Comparison of ENCODE assay signal across 8 cellular contexts in the genomic region with DNA sequence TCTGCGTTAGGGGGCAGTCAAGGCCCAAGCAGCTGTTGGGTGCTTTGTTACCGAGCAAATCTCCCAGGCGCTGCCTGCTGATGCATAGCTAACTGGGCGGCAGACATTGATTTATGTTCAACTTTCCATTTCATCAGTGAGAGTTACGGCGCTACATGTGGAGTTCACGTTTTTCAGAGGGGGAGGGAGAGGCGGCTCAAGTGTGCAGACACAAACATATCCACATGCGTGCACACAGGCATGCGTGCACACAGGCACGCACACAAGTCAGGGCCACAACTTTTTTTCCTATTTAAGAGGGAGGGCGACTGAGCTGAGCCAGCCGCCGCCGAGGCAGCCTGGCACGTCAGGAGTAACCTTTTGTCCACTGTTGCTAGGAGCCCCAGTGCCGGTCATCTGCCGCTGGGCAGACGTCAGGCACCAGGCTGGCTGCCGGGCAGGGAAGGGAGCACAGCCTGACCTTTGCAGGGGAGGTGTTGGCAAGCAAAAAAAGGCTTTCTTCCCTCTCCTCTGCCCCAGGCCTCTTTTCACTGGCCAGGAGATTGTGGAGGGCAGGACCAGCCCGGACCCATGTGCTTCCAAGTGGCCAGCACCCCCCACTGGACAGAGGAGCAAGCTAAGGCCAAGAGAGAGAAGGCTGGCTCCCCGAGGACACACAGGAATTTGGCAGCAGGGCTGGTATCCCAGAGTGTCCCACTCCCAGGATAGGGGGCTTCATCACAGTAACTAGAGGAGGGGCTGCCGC.
DNase-seq lines count a peak whose midpoint lies in the region; ATAC-seq and TF ChIP-seq lines count a peak whose summit lies in the region.

No MANE protein-coding gene starts in this region.

- H3K9me3 Mint-ChIP-seq in Caco-2 (ENCODE audit: unreplicated experiment) (no peaks in the 10 kb centered on the region), MCF 10A (ENCODE audit: unreplicated experiment) (no peaks in the 10 kb centered on the region)

- H3K27me3 ChIP-seq in Caco-2 (replicated peaks; ENCODE audit: control insufficient read depth, insufficient read depth, low read length), result no peaks in the 10 kb centered on the region
- no peaks in the 10 kb centered on the region for H3K27me3 ChIP-seq in ascending aorta
- H3K27me3 ChIP-seq in gastrocnemius medialis, result no peaks in the 10 kb centered on the region
- H3K27me3 ChIP-seq in PC-3 (ENCODE audit: low read length), result no peaks in the 10 kb centered on the region

- no peaks in the 10 kb centered on the region for H3K36me3 ChIP-seq in Caco-2 (ENCODE audit: control insufficient read depth, insufficient read depth, low read length)
- no peaks in the 10 kb centered on the region for H3K36me3 ChIP-seq in ascending aorta
- no peaks in the 10 kb centered on the region for H3K36me3 ChIP-seq in gastrocnemius medialis
- no peaks in the 10 kb centered on the region for H3K36me3 ChIP-seq in PC-3 (ENCODE audit: low read depth, low read length)

- in situ Hi-C loops in gastrocnemius medialis (cut with MboI; ENCODE audit: low sequenced_read_pairs in 4 of 4), result loop anchor here (10.0 to 25.0 kb wide), 3 partner anchors 122 to 214 kb away; no protein-coding TSS in a partner anchor

- H3K27ac ChIP-seq in ascending aorta (peak overlapping the region; percentile 96 to 98), gastrocnemius medialis (peak overlapping the region; percentile 89 to 92 (median 92)), PC-3 (ENCODE audit: low read length) (no peak overlapping the region)

- H3K36me3 Mint-ChIP-seq in Caco-2 (ENCODE audit: insufficient read depth, unreplicated experiment), result peaks cover 14% of the 10 kb centered on the region
- peaks cover 5% of the 10 kb centered on the region for H3K36me3 Mint-ChIP-seq in MCF 10A (ENCODE audit: insufficient read depth, unreplicated experiment)

- no peak overlapping the region for H3K4me3 Mint-ChIP-seq in Caco-2 (ENCODE audit: unreplicated experiment)
- no peak overlapping the region for H3K4me3 Mint-ChIP-seq in MCF 10A (ENCODE audit: unreplicated experiment)

- H4K20me1 ChIP-seq in PC-3 (ENCODE audit: low read length), result no peaks in the 10 kb centered on the region

- TF ChIP-seq POLR2A in gastrocnemius medialis (IDR thresholded peaks at IDR 0.05), result peak; percentile 21

- peak; percentile 82 to 84 for ATAC-seq in gastrocnemius medialis
- ATAC-seq in PC-3, result no peak

- H3K4me1 Mint-ChIP-seq in Caco-2 (ENCODE audit: low read depth, unreplicated experiment) (peaks cover 11% of the 10 kb centered on the region), MCF 10A (ENCODE audit: insufficient read depth, unreplicated experiment) (no peaks in the 10 kb centered on the region)

- no peak overlapping the region for H3K4me2 ChIP-seq in PC-3 (ENCODE audit: low read length)

- POLR2A ChIA-PET in Caco-2 (lab: Charles Lee), result no interaction called here
- POLR2A ChIA-PET in PC-3 (lab: Charles Lee; ENCODE audit: unreplicated experiment), result no interaction called here
- POLR2A ChIA-PET in MCF 10A (lab: Yijun Ruan, JAX), result no interaction called here

- H3F3A ChIP-seq in PC-3 (ENCODE audit: low read length, unreplicated experiment), result no peaks in the 10 kb centered on the region

- no peak overlapping the region for H2AFZ ChIP-seq in PC-3 (ENCODE audit: low read length)

- no peaks in the 10 kb centered on the region for H3K9me2 ChIP-seq in PC-3 (replicated peaks; ENCODE audit: low read length)

- BruUV-seq in Caco-2 (replicated peaks; lab: Mats Ljungman, UMichigan) (no TSS peak), PC-3 (replicated peaks; lab: Mats Ljungman, UMichigan) (no TSS peak), MCF 10A (replicated peaks; lab: Mats Ljungman, UMichigan) (no TSS peak)

- H3K27me3 Mint-ChIP-seq in Caco-2 (ENCODE audit: insufficient read depth, unreplicated experiment) (no peaks in the 10 kb centered on the region), MCF 10A (ENCODE audit: insufficient read depth, unreplicated experiment) (no peaks in the 10 kb centered on the region)

- H3K4me3 ChIP-seq in Caco-2 (ENCODE audit: low read depth, low read length) (no peak overlapping the region), ascending aorta (peak overlapping the region in 1 of 2 donors; percentile 35), gastrocnemius medialis (peak overlapping the region; percentile 30 to 43 (median 36)), PC-3 (ENCODE audit: low read length) (no peak overlapping the region)

- H3K4me1 ChIP-seq in Caco-2 (peaks cover 16% of the 10 kb centered on the region), ascending aorta (peaks cover 34 to 55% of the 10 kb centered on the region in 2 donors), gastrocnemius medialis (peaks cover 74 to 80% of the 10 kb centered on the region in 2 donors), PC-3 (ENCODE audit: insufficient read depth, low read length) (no peaks in the 10 kb centered on the region)

- H3K27ac Mint-ChIP-seq in Caco-2 (ENCODE audit: unreplicated experiment), result peak overlapping the region; percentile 53
- no peak overlapping the region for H3K27ac Mint-ChIP-seq in MCF 10A (ENCODE audit: low read depth, unreplicated experiment)

- TF ChIP-seq CTCF in Caco-2 (IDR thresholded peaks at IDR 0.05; ENCODE audit: insufficient read depth in 1 of 2, low read depth in 1 of 2, low read length in 1 of 2, severe bottlenecking in 1 of 2, unreplicated experiment in 1 of 2), result no peak
- TF ChIP-seq CTCF in ascending aorta (IDR thresholded peaks at IDR 0.05), result peak; percentile 77 to 84 (median 83)
- peak; percentile 59 to 82 (median 67) for TF ChIP-seq CTCF in gastrocnemius medialis (IDR thresholded peaks at IDR 0.05 in 4 of 5, conservative IDR thresholded peaks at IDR 0.05 in 1 of 5)
- no peak for TF ChIP-seq CTCF in PC-3 (conservative IDR thresholded peaks at IDR 0.05; ENCODE audit: low read depth, low read length)
- TF ChIP-seq CTCF in MCF 10A (IDR thresholded peaks at IDR 0.05; ENCODE audit: unreplicated experiment), result no peak

- DNase-seq in Caco-2 (no peak), NCI-H1436 treated with DMSO at 0.1 percent for 48 hours (lab: John Stamatoyannopoulos, UW) (peak; percentile 66), ascending aorta (ENCODE audit: low spot score in 2 of 2) (peak; percentile 53 to 93), hypothalamus (lab: John Stamatoyannopoulos, UW) (peak in 48 of 51 donors; percentile 24 to 84 (median 66)), gastrocnemius medialis (peak; percentile 84 to 91), PC-3 (no peak), MCF 10A (ENCODE audit: unreplicated experiment) (no peak)
- DNase-seq in activated CD4-positive, CD25-positive, alpha-beta regulatory T cell (lab: John Stamatoyannopoulos, UW), result no peak

- CTCF ChIA-PET in Caco-2 (lab: Charles Lee), result no interaction called here
- CTCF ChIA-PET in PC-3 (lab: Charles Lee), result no interaction called here
- CTCF ChIA-PET in MCF 10A (lab: Yijun Ruan, JAX), result interaction anchor here (0.9 kb wide), 1 partner anchor 216 kb away, joined by 3 read pairs; no protein-coding TSS in a partner anchor

- H3K9me3 ChIP-seq in Caco-2, result no peaks in the 10 kb centered on the region
- H3K9me3 ChIP-seq in ascending aorta, result no peaks in the 10 kb centered on the region
- H3K9me3 ChIP-seq in gastrocnemius medialis, result no peaks in the 10 kb centered on the region
- no peaks in the 10 kb centered on the region for H3K9me3 ChIP-seq in PC-3 (ENCODE audit: low read length)

- intact Hi-C loops in Caco-2 (cut with micrococcal nuclease; ENCODE audit: unreplicated experiment), result no loop called here
- intact Hi-C loops in ascending aorta (cut with DNase I), result loop anchor here (1.0 to 10.0 kb wide), 7 partner anchors 46 to 492 kb away; partner anchors contain the start of genes ACOT11, CYB5RL, MRPL37 and PARS2
- intact Hi-C loops in gastrocnemius medialis (cut with DNase I; ENCODE audit: low total_unique reads), result loop anchor here (1.0 to 5.0 kb wide), 5 partner anchors 64 to 274 kb away; partner anchors contain the start of gene SSBP3
- intact Hi-C loops in PC-3 (cut with micrococcal nuclease), result no loop called here
- intact Hi-C loops in MCF 10A (cut with micrococcal nuclease), result loop anchor here (10.0 kb wide), 1 partner anchor 158 kb away; no protein-coding TSS in a partner anchor

- H3K9ac ChIP-seq in PC-3 (ENCODE audit: low read length), result no peak overlapping the region

- H3K79me2 ChIP-seq in PC-3 (ENCODE audit: low read length), result no peaks in the 10 kb centered on the region

Comparison
In these comparisons a context has a peak if more than half of its experiments do, and no peak if none do; other contexts are left out.
1. DNase-seq: peak in NCI-H1436 treated with DMSO at 0.1 percent for 48 hours (single experiment), ascending aorta (2 of 2), hypothalamus (48 of 51) and gastrocnemius medialis (2 of 2); none in Caco-2 (0 of 2), activated CD4-positive, CD25-positive, alpha-beta regulatory T cell (0 of 4), PC-3 (single experiment) and MCF 10A (single experiment).
2. H3K4me3 ChIP-seq: peak in gastrocnemius medialis (4 of 4); none in Caco-2 (single experiment) and PC-3 (single experiment).
3. CTCF ChIP-seq: peak in ascending aorta (3 of 3) and gastrocnemius medialis (5 of 5); none in Caco-2 (0 of 2), PC-3 (single experiment) and MCF 10A (single experiment).
4. intact Hi-C loops: an anchor here in ascending aorta (1.0 to 10.0 kb wide), gastrocnemius medialis (1.0 to 5.0 kb wide) and MCF 10A (10.0 kb wide); none called in Caco-2 and PC-3.